3 cellular contexts compared by ENCODE assay signal in the genomic region with DNA sequence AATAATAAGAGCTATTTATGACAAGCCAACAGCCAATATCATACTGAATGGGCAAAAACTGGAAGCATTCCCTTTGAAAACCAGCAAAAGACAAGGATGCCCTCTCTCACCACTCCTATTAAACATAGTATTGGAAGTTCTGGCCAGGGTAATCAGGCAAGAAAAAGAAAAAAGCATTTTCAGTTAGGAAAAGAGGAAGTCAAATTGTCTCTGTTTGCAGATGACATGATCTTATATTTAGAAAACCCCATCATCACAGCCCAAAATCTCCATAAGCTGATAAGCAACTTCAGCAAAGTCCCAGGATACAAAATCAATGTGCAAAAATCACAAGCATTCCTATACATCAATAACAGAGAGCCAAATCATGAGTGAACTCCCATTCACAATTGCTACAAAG. TPM values are rescaled to one million over a fixed set of nuclear protein-coding genes. Genes with fewer than 3 reads are reported as not detected.
"Had no signal": no experiment of that assay in that cellular context is flagged by ENCODE, and none has a peak within 500 bp of the region (broad histone marks: within the 10 kb centered on the region; RNA-seq: fewer than 3 reads in every experiment).

No MANE protein-coding gene starts in this region.

RNA-seq across cellular contexts. Expression of gene IGSF10, which starts 27.0 kb away (rescaled TPM):
- total RNA-seq: dermis microvascular lymphatic vessel endothelial cell; lung microvascular endothelial cell; naive thymus-derived CD8-positive, alpha-beta T cell had no signal
- polyA plus RNA-seq: naive thymus-derived CD8-positive, alpha-beta T cell had no signal
